9 cellular contexts compared by ENCODE assay signal in the genomic region with DNA sequence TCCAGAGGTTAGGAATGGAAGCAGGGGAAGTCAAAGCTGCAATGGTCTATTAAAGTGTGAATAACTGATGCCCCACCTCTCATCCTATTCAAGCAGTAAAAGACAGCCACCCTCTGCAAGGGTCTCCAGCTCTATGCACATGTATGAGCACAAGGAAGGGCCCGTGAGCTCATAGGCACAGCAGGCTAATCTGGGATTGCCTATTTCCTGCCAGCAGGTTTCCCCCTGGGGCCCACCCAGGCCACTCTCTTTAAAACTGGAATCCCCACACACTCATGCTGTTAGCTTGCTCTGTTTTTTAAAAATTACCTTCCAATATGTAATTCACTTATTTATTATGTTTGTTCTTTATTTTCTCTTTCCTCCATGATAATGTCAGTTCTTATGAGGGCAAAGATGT. TPM values are rescaled to one million over a fixed set of nuclear protein-coding genes. Genes with fewer than 3 reads are reported as not detected.
DNase-seq lines count a peak whose midpoint lies in the region; ATAC-seq, FAIRE-seq and TF ChIP-seq lines count a peak whose summit lies in the region.
"Had no signal": no experiment of that assay in that cellular context is flagged by ENCODE, and none has a peak within 500 bp of the region (broad histone marks: within the 10 kb centered on the region; RNA-seq: fewer than 3 reads in every experiment).

No MANE protein-coding gene starts in this region.

- peak overlapping the region; percentile 95 for H3K9ac ChIP-seq in endothelial cell of umbilical vein (replicated peaks; ENCODE audit: extremely low read depth, insufficient read depth, low read length)

- no peaks in the 10 kb centered on the region for H3K9me3 Mint-ChIP-seq in progenitor cell of endocrine pancreas (ENCODE audit: low read depth)
- H3K9me3 Mint-ChIP-seq: effector memory CD8-positive, alpha-beta T cell had no signal

- ATAC-seq in GM21360 (IDR thresholded peaks at IDR 0.05; ENCODE audit: unreplicated experiment): no peak
- ATAC-seq: effector memory CD8-positive, alpha-beta T cell had no signal

- no peaks in the 10 kb centered on the region for H3K36me3 ChIP-seq in endothelial cell of umbilical vein (ENCODE audit: control insufficient read depth in 2 of 2, extremely low read depth in 1 of 2, insufficient read depth in 2 of 2, low read length in 2 of 2)
- no peaks in the 10 kb centered on the region for H3K36me3 ChIP-seq in sigmoid colon

- H3K4me3 Mint-ChIP-seq in progenitor cell of endocrine pancreas (ENCODE audit: low read depth): peak overlapping the region; percentile 75

- no peaks in the 10 kb centered on the region for H3K9me1 ChIP-seq in endothelial cell of umbilical vein (replicated peaks; ENCODE audit: control insufficient read depth, extremely low read depth, insufficient read depth, low read length)

- H3K4me3 ChIP-seq in endothelial cell of umbilical vein (replicated peaks in 1 of 3; ENCODE audit: insufficient read depth in 1 of 3, low read depth in 1 of 3, low read length in 3 of 3) (no peak overlapping the region), sigmoid colon (peak overlapping the region in 1 of 4 donors; percentile 41)

- intact Hi-C loops in endothelial cell of umbilical vein (cut with micrococcal nuclease) (loop anchor here (1.0 to 2.0 kb wide), 3 partner anchors 41 to 287 kb away; no protein-coding TSS in a partner anchor), sigmoid colon (cut with DNase I) (no loop called here)

- H3K9me3 ChIP-seq in endothelial cell of umbilical vein (replicated peaks; ENCODE audit: control insufficient read depth, insufficient read depth, low read length) (no peaks in the 10 kb centered on the region), sigmoid colon (no peaks in the 10 kb centered on the region)

- H3K27ac ChIP-seq in endothelial cell of umbilical vein (ENCODE audit: insufficient read depth, low read depth, low read length) (peak overlapping the region; percentile 97), sigmoid colon (peak overlapping the region in 1 of 4 donors; percentile 70)

- peaks cover 10% of the 10 kb centered on the region for H3K27me3 Mint-ChIP-seq in progenitor cell of endocrine pancreas

- POLR2A ChIA-PET in endothelial cell of umbilical vein (lab: Charles Lee): interaction anchor here (0.7 kb wide), 1 partner anchor 286 kb away, joined by 3 read pairs; no protein-coding TSS in a partner anchor

- H3K4me1 ChIP-seq in endothelial cell of umbilical vein (ENCODE audit: control insufficient read depth, extremely low read depth, insufficient read depth, low read length) (peaks cover 76% of the 10 kb centered on the region), sigmoid colon (peaks cover 0 to 20% (median 18%) of the 10 kb centered on the region in 4 donors)

- dilution Hi-C loops in endothelial cell of umbilical vein (cut with MboI; ENCODE audit: extremely low pct_ligation_motif_present, low sequenced_read_pairs): no loop called here

- WGBS in sigmoid colon, 2 donors: 40 to 45% methylated on average over 1 of the region's 1 CpG

- H3K27me3 ChIP-seq in endothelial cell of umbilical vein (ENCODE audit: control insufficient read depth in 2 of 2, insufficient read depth in 2 of 2, low read length in 2 of 2) (no peaks in the 10 kb centered on the region), sigmoid colon (no peaks in the 10 kb centered on the region)

- no peak for TF ChIP-seq POLR2A in endothelial cell of umbilical vein (IDR thresholded peaks at IDR 0.05; ENCODE audit: low read depth, low read length)
- TF ChIP-seq POLR2A in sigmoid colon (IDR thresholded peaks at IDR 0.05): no peak

- H3K79me2 ChIP-seq in endothelial cell of umbilical vein (ENCODE audit: control insufficient read depth, insufficient read depth, low read length): no peaks in the 10 kb centered on the region

- peak overlapping the region; percentile 54 for H3K4me2 ChIP-seq in endothelial cell of umbilical vein (ENCODE audit: insufficient read depth, low read length)

- DNase-seq in ELR (ENCODE audit: low read depth) (peak; percentile 32), NCI-H69 (lab: John Stamatoyannopoulos, UW) (peak; percentile 56), endothelial cell of umbilical vein (ENCODE audit: low read depth, low spot score) (no peak), progenitor cell of endocrine pancreas (ENCODE audit: low spot score, unreplicated experiment) (no peak), sigmoid colon (no peak)
- no peak for DNase-seq in stimulated activated CD4-positive, alpha-beta T cell treated with anti-CD3 and anti-CD28 coated beads, Interleukin-1b, Interleukin-23, amount 100 ng/mL, for 48 hours
- DNase-seq: activated CD4-positive, alpha-beta T cell treated with anti-CD3 and anti-CD28 coated beads, Interleukin-2, amount 50 U/mL, for 48 hours; effector memory CD8-positive, alpha-beta T cell had no signal

- H4K20me1 ChIP-seq in endothelial cell of umbilical vein (replicated peaks; ENCODE audit: control insufficient read depth, extremely low read depth, insufficient read depth, low read length): no peaks in the 10 kb centered on the region

- peaks cover 14% of the 10 kb centered on the region for H3K4me1 Mint-ChIP-seq in progenitor cell of endocrine pancreas (ENCODE audit: low read depth)

- H2AFZ ChIP-seq in endothelial cell of umbilical vein (ENCODE audit: low read depth, low read length): peak overlapping the region; percentile 28

- TF ChIP-seq EP300 in sigmoid colon (IDR thresholded peaks at IDR 0.05): no peak

- no TSS peak for BruUV-seq in endothelial cell of umbilical vein (replicated peaks; lab: Mats Ljungman, UMichigan)

- no peak overlapping the region for H3K27ac Mint-ChIP-seq in progenitor cell of endocrine pancreas
- H3K27ac Mint-ChIP-seq: effector memory CD8-positive, alpha-beta T cell had no signal

- TF ChIP-seq CTCF in endothelial cell of umbilical vein (IDR thresholded peaks at IDR 0.05; ENCODE audit: extremely low read depth in 1 of 2, insufficient read depth in 1 of 2, low read depth in 1 of 2, low read length in 2 of 2) (no peak), progenitor cell of endocrine pancreas (IDR thresholded peaks at IDR 0.05; ENCODE audit: unreplicated experiment) (no peak), sigmoid colon (IDR thresholded peaks at IDR 0.05) (no peak)

- FAIRE-seq in endothelial cell of umbilical vein (lab: Jason Lieb, UNC): no peak

- H3K36me3 Mint-ChIP-seq in progenitor cell of endocrine pancreas (ENCODE audit: insufficient read depth): no peaks in the 10 kb centered on the region

- CTCF ChIA-PET in endothelial cell of umbilical vein (lab: Charles Lee): interaction anchor here (1.2 to 5.9 kb wide), 9 partner anchors 11 to 200 kb away, joined by 3 to 34 read pairs (median 8); no protein-coding TSS in a partner anchor

TF ChIP-seq in endothelial cell of umbilical vein, 7 proteins besides CTCF, POLR2A, EP300 and RAD21:
- TF ChIP-seq MYC (IDR thresholded peaks at IDR 0.05; ENCODE audit: low read depth, low read length): no peak

RNA-seq across cellular contexts. Expression of a gene that starts 48.7 kb away (rescaled TPM):
- total RNA-seq in endothelial cell of umbilical vein: 4.1 and 4.6 TPM in 2 replicates
- 1.2 and 1.3 TPM in 2 replicates for polyA plus RNA-seq in endothelial cell of umbilical vein
- polyA plus RNA-seq in endothelial cell of umbilical vein (2011; cell fraction: cytosol; rRNA removed): 0.75 and 0.78 TPM in 2 replicates
- 0.72 and 1.2 TPM in 2 replicates for polyA plus RNA-seq in endothelial cell of umbilical vein (2011; cell fraction: nucleus; rRNA removed)
- polyA plus RNA-seq in endothelial cell of umbilical vein (2012): 0.11 and 0.33 TPM in 2 replicates
- 3.2 and 3.4 TPM in 2 replicates for polyA minus RNA-seq in endothelial cell of umbilical vein
- polyA minus RNA-seq in endothelial cell of umbilical vein (2011; cell fraction: cytosol; rRNA and poly(A)+ RNA removed): not detected
- polyA minus RNA-seq in endothelial cell of umbilical vein (2011; cell fraction: nucleus; rRNA and poly(A)+ RNA removed): 0.96 and 1.6 TPM in 2 replicates
- not detected in 2 replicates for total RNA-seq in progenitor cell of endocrine pancreas
- total RNA-seq in sigmoid colon: 1 to 10 TPM; 1.8 to 3.9 (median 2.0) TPM
- 1 to 10 TPM in 1 of 3 donors, under 1 TPM in 2; 0.46 to 1.6 (median 0.60) TPM for polyA plus RNA-seq in sigmoid colon

Comparison
In these comparisons a context has a peak if more than half of its experiments do, and no peak if none do; other contexts are left out.
1. DNase-seq: peak in ELR (single experiment) and NCI-H69 (single experiment); none in endothelial cell of umbilical vein (single experiment), progenitor cell of endocrine pancreas (single experiment), sigmoid colon (single experiment) and stimulated activated CD4-positive, alpha-beta T cell treated with anti-CD3 and anti-CD28 coated beads, Interleukin-1b, Interleukin-23, amount 100 ng/mL, for 48 hours (single experiment).